Comparison of ENCODE assay signal across 1 cellular context in the genomic region with DNA sequence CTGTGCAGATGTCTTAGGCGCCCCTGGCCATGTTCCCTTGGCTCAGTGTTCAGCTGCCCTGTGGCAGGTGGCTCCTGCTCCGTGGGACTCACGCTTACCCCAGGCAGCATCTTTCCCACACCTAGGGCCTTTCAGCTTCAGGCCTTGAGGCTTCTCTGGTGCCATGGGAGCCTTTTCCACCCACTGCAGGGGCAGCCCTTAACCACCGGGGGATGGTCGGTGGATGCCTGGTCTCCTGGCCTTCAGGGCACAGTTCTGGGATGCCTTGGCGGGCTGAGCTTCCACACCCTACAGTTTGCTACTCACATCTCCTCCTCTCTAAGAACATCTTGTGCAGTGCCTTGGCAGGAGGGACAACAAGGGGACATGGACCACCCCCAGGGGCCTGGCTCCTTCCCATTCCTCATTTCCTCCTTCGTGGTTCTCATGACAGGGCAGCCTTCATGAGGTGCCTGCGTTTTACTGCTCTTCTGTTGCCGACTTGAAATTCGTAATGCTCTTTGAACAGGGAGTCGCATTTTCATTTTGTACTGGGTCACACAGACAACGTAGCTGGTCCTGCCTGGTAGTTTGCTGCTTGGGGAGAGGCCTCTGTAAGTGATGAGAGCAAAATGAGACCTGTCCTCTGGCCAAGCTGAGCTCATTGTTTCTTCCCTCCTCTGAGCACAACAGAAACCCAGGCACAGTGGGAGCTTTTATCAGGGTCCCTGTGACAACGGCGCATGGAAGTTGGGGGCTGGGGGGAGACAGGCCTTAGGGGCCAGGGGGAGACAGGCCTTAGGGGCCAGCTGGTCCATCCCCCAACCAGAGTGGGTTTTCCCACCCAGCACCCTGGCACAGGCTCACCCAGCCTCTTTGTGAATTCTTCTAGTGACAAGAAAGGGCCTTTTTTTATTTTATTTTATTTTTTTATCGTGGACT.
TF ChIP-seq lines count a peak whose summit lies in the region.

No MANE protein-coding gene starts in this region.

TF ChIP-seq in WTC11, 78 proteins besides CTCF, POLR2A, EP300 and RAD21 (continued from another document):
- TF ChIP-seq, protein P1, sequence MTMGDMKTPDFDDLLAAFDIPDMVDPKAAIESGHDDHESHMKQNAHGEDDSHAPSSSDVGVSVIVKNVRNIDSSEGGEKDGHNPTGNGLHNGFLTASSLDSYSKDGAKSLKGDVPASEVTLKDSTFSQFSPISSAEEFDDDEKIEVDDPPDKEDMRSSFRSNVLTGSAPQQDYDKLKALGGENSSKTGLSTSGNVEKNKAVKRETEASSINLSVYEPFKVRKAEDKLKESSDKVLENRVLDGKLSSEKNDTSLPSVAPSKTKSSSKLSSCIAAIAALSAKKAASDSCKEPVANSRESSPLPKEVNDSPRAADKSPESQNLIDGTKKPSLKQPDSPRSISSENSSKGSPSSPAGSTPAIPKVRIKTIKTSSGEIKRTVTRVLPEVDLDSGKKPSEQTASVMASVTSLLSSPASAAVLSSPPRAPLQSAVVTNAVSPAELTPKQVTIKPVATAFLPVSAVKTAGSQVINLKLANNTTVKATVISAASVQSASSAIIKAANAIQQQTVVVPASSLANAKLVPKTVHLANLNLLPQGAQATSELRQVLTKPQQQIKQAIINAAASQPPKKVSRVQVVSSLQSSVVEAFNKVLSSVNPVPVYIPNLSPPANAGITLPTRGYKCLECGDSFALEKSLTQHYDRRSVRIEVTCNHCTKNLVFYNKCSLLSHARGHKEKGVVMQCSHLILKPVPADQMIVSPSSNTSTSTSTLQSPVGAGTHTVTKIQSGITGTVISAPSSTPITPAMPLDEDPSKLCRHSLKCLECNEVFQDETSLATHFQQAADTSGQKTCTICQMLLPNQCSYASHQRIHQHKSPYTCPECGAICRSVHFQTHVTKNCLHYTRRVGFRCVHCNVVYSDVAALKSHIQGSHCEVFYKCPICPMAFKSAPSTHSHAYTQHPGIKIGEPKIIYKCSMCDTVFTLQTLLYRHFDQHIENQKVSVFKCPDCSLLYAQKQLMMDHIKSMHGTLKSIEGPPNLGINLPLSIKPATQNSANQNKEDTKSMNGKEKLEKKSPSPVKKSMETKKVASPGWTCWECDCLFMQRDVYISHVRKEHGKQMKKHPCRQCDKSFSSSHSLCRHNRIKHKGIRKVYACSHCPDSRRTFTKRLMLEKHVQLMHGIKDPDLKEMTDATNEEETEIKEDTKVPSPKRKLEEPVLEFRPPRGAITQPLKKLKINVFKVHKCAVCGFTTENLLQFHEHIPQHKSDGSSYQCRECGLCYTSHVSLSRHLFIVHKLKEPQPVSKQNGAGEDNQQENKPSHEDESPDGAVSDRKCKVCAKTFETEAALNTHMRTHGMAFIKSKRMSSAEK (CRISPR knock-in tag; IDR thresholded peaks at IDR 0.05; ENCODE audit: borderline replicate concordance): no peak
- TF ChIP-seq CBFB (CRISPR knock-in tag; IDR thresholded peaks at IDR 0.05; ENCODE audit: low read depth): no peak
- TF ChIP-seq EMX1 (CRISPR knock-in tag; IDR thresholded peaks at IDR 0.05): no peak
- TF ChIP-seq JUN (CRISPR knock-in tag; IDR thresholded peaks at IDR 0.05): no peak
- TF ChIP-seq, protein P2, sequence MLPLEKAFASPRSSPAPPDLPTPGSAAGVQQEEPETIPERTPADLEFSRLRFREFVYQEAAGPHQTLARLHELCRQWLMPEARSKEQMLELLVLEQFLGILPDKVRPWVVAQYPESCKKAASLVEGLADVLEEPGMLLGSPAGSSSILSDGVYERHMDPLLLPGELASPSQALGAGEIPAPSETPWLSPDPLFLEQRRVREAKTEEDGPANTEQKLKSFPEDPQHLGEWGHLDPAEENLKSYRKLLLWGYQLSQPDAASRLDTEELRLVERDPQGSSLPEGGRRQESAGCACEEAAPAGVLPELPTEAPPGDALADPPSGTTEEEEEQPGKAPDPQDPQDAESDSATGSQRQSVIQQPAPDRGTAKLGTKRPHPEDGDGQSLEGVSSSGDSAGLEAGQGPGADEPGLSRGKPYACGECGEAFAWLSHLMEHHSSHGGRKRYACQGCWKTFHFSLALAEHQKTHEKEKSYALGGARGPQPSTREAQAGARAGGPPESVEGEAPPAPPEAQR (CRISPR knock-in tag; IDR thresholded peaks at IDR 0.05): no peak
- no peak for TF ChIP-seq RORB (CRISPR knock-in tag; IDR thresholded peaks at IDR 0.05)
- TF ChIP-seq, protein P3, sequence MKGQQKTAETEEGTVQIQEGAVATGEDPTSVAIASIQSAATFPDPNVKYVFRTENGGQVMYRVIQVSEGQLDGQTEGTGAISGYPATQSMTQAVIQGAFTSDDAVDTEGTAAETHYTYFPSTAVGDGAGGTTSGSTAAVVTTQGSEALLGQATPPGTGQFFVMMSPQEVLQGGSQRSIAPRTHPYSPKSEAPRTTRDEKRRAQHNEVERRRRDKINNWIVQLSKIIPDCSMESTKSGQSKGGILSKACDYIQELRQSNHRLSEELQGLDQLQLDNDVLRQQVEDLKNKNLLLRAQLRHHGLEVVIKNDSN (CRISPR knock-in tag; IDR thresholded peaks at IDR 0.05): no peak
